ENCODE assay signal across 22 cellular contexts in the genomic region with DNA sequence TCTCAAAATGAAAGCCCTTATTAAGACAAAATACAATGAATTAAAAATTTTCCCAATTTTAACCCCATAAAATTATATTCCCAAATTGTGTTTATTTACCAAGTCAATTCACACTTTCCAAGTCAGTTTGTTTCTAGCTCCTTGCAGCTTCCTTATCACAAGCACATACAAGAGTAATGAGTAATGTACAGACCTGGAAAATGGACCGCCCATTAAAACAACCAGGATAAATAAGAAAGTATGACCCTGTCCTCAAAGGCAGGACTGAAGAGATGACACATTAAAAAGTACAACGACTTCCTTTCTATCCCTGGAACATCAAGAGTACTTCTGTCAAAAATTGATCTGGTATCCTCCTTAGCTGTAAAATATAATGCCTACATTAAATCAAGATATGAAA. TPM values are rescaled to one million over a fixed set of nuclear protein-coding genes. Genes with fewer than 3 reads are reported as not detected.
DNase-seq lines count a peak whose midpoint lies in the region; ATAC-seq, FAIRE-seq and TF ChIP-seq lines count a peak whose summit lies in the region.
"Had no signal": no experiment of that assay in that cellular context is flagged by ENCODE, and none has a peak within 500 bp of the region (broad histone marks: within the 10 kb centered on the region; RNA-seq: fewer than 3 reads in every experiment).

No MANE protein-coding gene starts in this region.

- H3K4me3 Mint-ChIP-seq in activated T-cell treated with anti-CD3 and anti-CD28 coated beads, Interleukin-2, amount 50 U/mL, for 4 hours: no peak overlapping the region
- H3K4me3 Mint-ChIP-seq: CD4-positive, alpha-beta memory T cell had no signal

- H2BK5ac ChIP-seq in mesenchymal stem cell (ENCODE audit: low read depth, low read length, poor library complexity, severe bottlenecking): no peak overlapping the region

- H3K23ac ChIP-seq in mesenchymal stem cell (ENCODE audit: low read length in 2 of 2): no peak overlapping the region

- no peak overlapping the region for H2BK12ac ChIP-seq in mesenchymal stem cell (ENCODE audit: low read length in 2 of 2)

- no peaks in the 10 kb centered on the region for H3K79me1 ChIP-seq in mesenchymal stem cell (replicated peaks; ENCODE audit: low read length, poor library complexity, severe bottlenecking)

- FAIRE-seq in bronchial epithelial cell (lab: Jason Lieb, UNC): no peak
- FAIRE-seq: G401.6, GM12878 had no signal

- H3K4me3 ChIP-seq in bronchial epithelial cell (ENCODE audit: low read depth, low read length): no peak overlapping the region
- no peak overlapping the region for H3K4me3 ChIP-seq in mesenchymal stem cell (ENCODE audit: insufficient read depth in 1 of 2, low read depth in 1 of 2, low read length in 2 of 2)
- H3K4me3 ChIP-seq: GM12878, GM23248, MG63, PC-9, SJCRH30 had no signal

- H3K4me1 ChIP-seq in mesenchymal stem cell (ENCODE audit: control insufficient read depth, insufficient read depth, low read depth, low read length): no peaks in the 10 kb centered on the region
- H3K4me1 ChIP-seq: Caco-2, SJCRH30 had no signal

- H3K27me3 Mint-ChIP-seq in activated T-cell treated with anti-CD3 and anti-CD28 coated beads, Interleukin-2, amount 50 U/mL, for 4 hours (ENCODE audit: low read depth): peaks cover 9% of the 10 kb centered on the region

- in situ Hi-C loops in GM13977 (cut with MboI; ENCODE audit: low pct_unique_long_range_greater_than_20kb, low sequenced_read_pairs, unreplicated experiment): no loop called here

- H3K4ac ChIP-seq in mesenchymal stem cell (ENCODE audit: low read depth in 1 of 2, low read length in 2 of 2): no peak overlapping the region

- no peak overlapping the region for H2AFZ ChIP-seq in mesenchymal stem cell (ENCODE audit: low read depth, low read length)
- H2AFZ ChIP-seq: GM23248, PC-9 had no signal

- peak; percentile 40 for DNase-seq in SK-N-DZ (ENCODE audit: low spot score)
- DNase-seq in bronchial epithelial cell (ENCODE audit: low read depth): peak; percentile 28
- peak; percentile 26 for DNase-seq in mesenchymal stem cell
- DNase-seq in COLO829 (ENCODE audit: low spot score): no peak
- DNase-seq in activated T-cell treated with anti-CD3 and anti-CD28 coated beads, Interleukin-2, amount 50 U/mL, for 4 hours: no peak
- no peak for DNase-seq in GM13977 (ENCODE audit: low spot score)
- DNase-seq: C1 segment of cervical spinal cord; Caco-2; CD4-positive, alpha-beta memory T cell; GM23248; H7; KBM-7; MG63; NCI-H2029; NCI-H446 treated with DMSO at 0.1 percent for 48 hours; NCI-H526 treated with DMSO at 0.1 percent for 48 hours; PC-9; SJCRH30 had no signal

- H3K36me3 Mint-ChIP-seq in activated T-cell treated with anti-CD3 and anti-CD28 coated beads, Interleukin-2, amount 50 U/mL, for 4 hours (ENCODE audit: insufficient read depth): no peaks in the 10 kb centered on the region
- H3K36me3 Mint-ChIP-seq: CD4-positive, alpha-beta memory T cell had no signal

- TF ChIP-seq CTCF in bronchial epithelial cell (IDR thresholded peaks at IDR 0.05; ENCODE audit: insufficient read depth, low read length, severe bottlenecking): no peak
- no peak for TF ChIP-seq CTCF in GM13977 (IDR thresholded peaks at IDR 0.05; ENCODE audit: extremely low read depth, insufficient read depth, missing control alignments)

- 27% methylated on average over 2 of the region's 2 CpGs for WGBS in mesenchymal stem cell

- no peak overlapping the region for H3K14ac ChIP-seq in mesenchymal stem cell (ENCODE audit: low read length in 2 of 2)

- H3K4me1 Mint-ChIP-seq in activated T-cell treated with anti-CD3 and anti-CD28 coated beads, Interleukin-2, amount 50 U/mL, for 4 hours (ENCODE audit: low read depth): no peaks in the 10 kb centered on the region

- no peaks in the 10 kb centered on the region for H3K9me3 Mint-ChIP-seq in activated T-cell treated with anti-CD3 and anti-CD28 coated beads, Interleukin-2, amount 50 U/mL, for 4 hours

- no peak overlapping the region for H2BK15ac ChIP-seq in mesenchymal stem cell (ENCODE audit: low read depth, poor library complexity, severe bottlenecking)

- no peak overlapping the region for H3K9ac ChIP-seq in mesenchymal stem cell (ENCODE audit: low read length)
- H3K9ac ChIP-seq: GM23248 had no signal

- H3K36me3 ChIP-seq in bronchial epithelial cell (ENCODE audit: control insufficient read depth, insufficient read depth, low read length) (no peaks in the 10 kb centered on the region), mesenchymal stem cell (ENCODE audit: control insufficient read depth in 1 of 2, insufficient read depth in 2 of 2, low read depth in 1 of 2, low read length in 2 of 2) (no peaks in the 10 kb centered on the region)
- H3K36me3 ChIP-seq: MG63, SJCRH30 had no signal

- no peak for ATAC-seq in HG02571 (IDR thresholded peaks at IDR 0.05; ENCODE audit: unreplicated experiment)
- no peak for ATAC-seq in activated T-cell treated with anti-CD3 and anti-CD28 coated beads, Interleukin-2, amount 50 U/mL, for 4 hours
- ATAC-seq: GM12878, Right ventricle myocardium inferior had no signal

- H3K27me3 ChIP-seq in bronchial epithelial cell (ENCODE audit: control insufficient read depth, insufficient read depth, low read length) (no peaks in the 10 kb centered on the region), mesenchymal stem cell (ENCODE audit: control insufficient read depth in 1 of 2, insufficient read depth in 1 of 2, low read length in 2 of 2) (no peaks in the 10 kb centered on the region)
- H3K27me3 ChIP-seq: SJCRH30 had no signal

- H3K9me3 ChIP-seq in mesenchymal stem cell (ENCODE audit: control insufficient read depth, low read length): no peaks in the 10 kb centered on the region
- H3K9me3 ChIP-seq: Caco-2, MG63, SJCRH30 had no signal

- no peak overlapping the region for H2BK120ac ChIP-seq in mesenchymal stem cell (ENCODE audit: low read depth, low read length)

- no peak overlapping the region for H3K27ac ChIP-seq in mesenchymal stem cell (ENCODE audit: low read length, poor library complexity, severe bottlenecking)
- H3K27ac ChIP-seq: GM23248, PC-9, SJCRH30 had no signal

- no peak overlapping the region for H3K18ac ChIP-seq in mesenchymal stem cell (ENCODE audit: low read depth in 1 of 2, low read length in 2 of 2)

- H3K4me2 ChIP-seq in mesenchymal stem cell (ENCODE audit: low read length, poor library complexity, severe bottlenecking): no peak overlapping the region
- H3K4me2 ChIP-seq: PC-9 had no signal

- H4K91ac ChIP-seq in mesenchymal stem cell (ENCODE audit: low read length): no peak overlapping the region

- H2AK5ac ChIP-seq in mesenchymal stem cell (ENCODE audit: low read length, severe bottlenecking): no peak overlapping the region

- no peak overlapping the region for H4K8ac ChIP-seq in mesenchymal stem cell (ENCODE audit: low read length)

RNA-seq across cellular contexts. Expression of a gene that starts 47.1 kb away (rescaled TPM):
- 33.3 and 36.1 TPM in 2 replicates for polyA plus RNA-seq in SK-N-DZ (2014; cell fraction: cytosol; rRNA removed)
- 10.6 and 11.4 TPM in 2 replicates for polyA plus RNA-seq in SK-N-DZ (2014; cell fraction: nucleus; rRNA removed)
- 11.6 and 19.5 TPM in 2 replicates for total RNA-seq in bronchial epithelial cell
- 28.8 TPM for polyA plus RNA-seq in mesenchymal stem cell (2013, experiment 1 of 2)
- 29.2 TPM for polyA plus RNA-seq in mesenchymal stem cell (2013, experiment 2 of 2)
- 10 to 100 TPM; 18.1 to 26.2 (median 19.8) TPM for total RNA-seq in activated T-cell treated with anti-CD3 and anti-CD28 coated beads, Interleukin-2, amount 50 U/mL, for 4 hours

Comparison
In these comparisons a context has a peak if more than half of its experiments do, and no peak if none do; other contexts are left out.
1. DNase-seq: peak in SK-N-DZ (single experiment), bronchial epithelial cell (single experiment) and mesenchymal stem cell (single experiment); none in COLO829 (single experiment), activated T-cell treated with anti-CD3 and anti-CD28 coated beads, Interleukin-2, amount 50 U/mL, for 4 hours (single experiment) and GM13977 (single experiment).